In the genomic region with DNA sequence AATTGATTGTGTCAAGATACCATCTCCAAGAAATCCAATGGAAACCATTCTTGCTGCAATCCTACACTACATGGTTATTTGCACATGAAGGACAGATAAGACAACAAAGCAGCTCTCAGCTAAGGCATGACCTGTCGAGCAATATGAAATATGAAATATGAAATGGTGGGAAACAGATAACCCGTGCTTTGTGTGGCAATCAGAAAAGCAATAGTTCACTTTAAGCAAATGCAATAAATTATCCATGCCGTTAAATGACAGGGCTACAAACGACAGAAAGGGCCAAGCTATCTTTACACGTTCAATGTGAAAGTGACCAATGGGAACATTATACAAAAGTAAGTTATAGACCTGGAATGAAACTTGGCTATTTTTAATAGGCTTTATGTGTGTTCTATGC, we compare ENCODE assay signal across 25 cellular contexts. TPM values are rescaled to one million over a fixed set of nuclear protein-coding genes. Genes with fewer than 3 reads are reported as not detected.
A peak's percentile ranks its signal among the peaks of the same experiment; 100 is the strongest.
DNase-seq lines count a peak whose midpoint lies in the region; ATAC-seq, FAIRE-seq and TF ChIP-seq lines count a peak whose summit lies in the region.
"Had no signal": no experiment of that assay in that cellular context is flagged by ENCODE, and none has a peak within 500 bp of the region (broad histone marks: within the 10 kb centered on the region; RNA-seq: fewer than 3 reads in every experiment).

No MANE protein-coding gene starts in this region.

- BruUV-seq in HepG2 (replicated peaks; lab: Mats Ljungman, UMichigan) = TSS peak; percentile 8
- BruUV-seq in Panc1 (replicated peaks; lab: Mats Ljungman, UMichigan) = TSS peak; percentile 14

- H3K4me2 ChIP-seq in HepG2 (ENCODE audit: low read depth, low read length) (no peak overlapping the region), neural cell (ENCODE audit: low read length) (no peak overlapping the region)
- H3K4me2 ChIP-seq: A549; BLaER1 treated with 17β-estradiol and CSF1 and Interleukin-3, amounts not matched to agents 10 nM and 100 nM; GM23338 had no signal

- H3K36me3 Mint-ChIP-seq in type B pancreatic cell = peaks cover 11% of the 10 kb centered on the region

- H3K27me3 ChIP-seq in HepG2 (ENCODE audit: control insufficient read depth in 1 of 2, insufficient read depth in 2 of 2, low read length in 2 of 2) (no peaks in the 10 kb centered on the region), right lobe of liver (no peaks in the 10 kb centered on the region), Panc1 (ENCODE audit: control insufficient read depth, insufficient read depth, low read length) (no peaks in the 10 kb centered on the region), neural cell (ENCODE audit: insufficient read depth, low read depth, low read length) (no peaks in the 10 kb centered on the region)
- H3K27me3 ChIP-seq: BE2C; BLaER1 treated with 17β-estradiol and CSF1 and Interleukin-3, amounts not matched to agents 10 nM and 100 nM had no signal

- intact Hi-C loops in HepG2 (cut with micrococcal nuclease; ENCODE audit: unreplicated experiment) (no loop called here), right lobe of liver (cut with DNase I) (no loop called here), Panc1 (cut with micrococcal nuclease; ENCODE audit: unreplicated experiment) (no loop called here)

- WGBS in HepG2 (ENCODE audit: low lambda C conversion rate) = 99% methylated on average over 5 of the region's 5 CpGs
- 92% methylated on average over 5 of the region's 5 CpGs for WGBS in right lobe of liver (ENCODE audit: insufficient coverage, low coverage, low lambda C conversion rate, missing lambda C conversion rate)

- H2AFZ ChIP-seq in HepG2 (ENCODE audit: low read length) (no peak overlapping the region), neural cell (ENCODE audit: low read depth, low read length) (no peak overlapping the region)
- H2AFZ ChIP-seq: GM23338 had no signal

- H3K9me2 ChIP-seq in neural cell (ENCODE audit: insufficient read depth, low read length) = no peaks in the 10 kb centered on the region

- no peaks in the 10 kb centered on the region for H4K20me1 ChIP-seq in HepG2 (ENCODE audit: insufficient read depth, low read length)
- H4K20me1 ChIP-seq in neural cell (ENCODE audit: insufficient read depth) = no peaks in the 10 kb centered on the region

- ATAC-seq in HepG2 (no peak), right lobe of liver (no peak), Panc1 (no peak), GM19463 (IDR thresholded peaks at IDR 0.05; ENCODE audit: unreplicated experiment) (no peak)
- ATAC-seq: A549, GM23338, HCT116 had no signal

- no peak overlapping the region for H3K4me3 Mint-ChIP-seq in type B pancreatic cell
- H3K4me3 Mint-ChIP-seq: CD14-positive monocyte; CD4-positive, alpha-beta T cell; GM23338; H9 had no signal

- TF ChIP-seq CTCF in HepG2 (CRISPR knock-in tag; IDR thresholded peaks at IDR 0.05) (no peak), right lobe of liver (IDR thresholded peaks at IDR 0.05) (no peak), Panc1 (IDR thresholded peaks at IDR 0.05) (no peak), neural cell (IDR thresholded peaks at IDR 0.05; ENCODE audit: poor library complexity, severe bottlenecking) (no peak), type B pancreatic cell (conservative IDR thresholded peaks at IDR 0.05) (no peak)

- TF ChIP-seq POLR2A in HepG2 (IDR thresholded peaks at IDR 0.05; ENCODE audit: insufficient read depth in 1 of 2, low read depth in 2 of 2, low read length in 2 of 2) (no peak), right lobe of liver (IDR thresholded peaks at IDR 0.05) (no peak)

- no peak overlapping the region for H3K4me3 ChIP-seq in HepG2 (replicated peaks in 1 of 3; ENCODE audit: insufficient read depth in 1 of 3, low read depth in 2 of 3, low read length in 3 of 3)
- H3K4me3 ChIP-seq in right lobe of liver = no peak overlapping the region
- no peak overlapping the region for H3K4me3 ChIP-seq in Panc1 (ENCODE audit: low read depth in 2 of 2, low read length in 2 of 2)
- H3K4me3 ChIP-seq in neural cell (ENCODE audit: low read length) = no peak overlapping the region
- H3K4me3 ChIP-seq: A549; BLaER1 treated with 17β-estradiol and CSF1 and Interleukin-3, amounts not matched to agents 10 nM and 100 nM; GM23338 had no signal

- DNase-seq in HepG2 (ENCODE audit: low spot score) (no peak), right lobe of liver (no peak), Panc1 (ENCODE audit: low read depth, low spot score) (no peak), type B pancreatic cell (ENCODE audit: extremely low spot score, unreplicated experiment) (no peak), amygdala (lab: John Stamatoyannopoulos, UW) (no peak), MV-4-11 (lab: John Stamatoyannopoulos, UW) (no peak)
- DNase-seq: 8988T; ACHN; AML-193; BE2C; Calu3; CD4-positive, alpha-beta T cell; COR-L47; DMS53; DMS79 treated with DMSO at 0.1 percent for 48 hours; GF-D8; H9 had no signal

- H3K9me3 Mint-ChIP-seq in type B pancreatic cell = no peaks in the 10 kb centered on the region
- H3K9me3 Mint-ChIP-seq: CD14-positive monocyte; CD4-positive, alpha-beta T cell; GM23338; H9 had no signal

- H3K9me3 ChIP-seq in HepG2 (ENCODE audit: low read length) (no peaks in the 10 kb centered on the region), right lobe of liver (no peaks in the 10 kb centered on the region), Panc1 (ENCODE audit: control insufficient read depth, insufficient read depth, low read depth, low read length) (no peaks in the 10 kb centered on the region), neural cell (ENCODE audit: low read length) (no peaks in the 10 kb centered on the region)
- H3K9me3 ChIP-seq: A549; BE2C; BLaER1 treated with 17β-estradiol and CSF1 and Interleukin-3, amounts not matched to agents 10 nM and 100 nM had no signal

- H3K27me3 Mint-ChIP-seq in type B pancreatic cell = no peaks in the 10 kb centered on the region
- H3K27me3 Mint-ChIP-seq: CD4-positive, alpha-beta T cell had no signal

- FAIRE-seq in HepG2 (lab: Jason Lieb, UNC) = no peak
- FAIRE-seq: GM19239 had no signal

- H3K36me3 ChIP-seq in HepG2 (replicated peaks in 1 of 2; ENCODE audit: control insufficient read depth in 1 of 2, insufficient read depth in 2 of 2, low read length in 2 of 2) = peaks cover 10 to 48% of the 10 kb centered on the region in 2 experiments
- H3K36me3 ChIP-seq in right lobe of liver = peaks cover 4 to 45% (median 14%) of the 10 kb centered on the region in 4 donors
- H3K36me3 ChIP-seq in Panc1 (ENCODE audit: control insufficient read depth, insufficient read depth, low read length) = peaks cover 18% of the 10 kb centered on the region
- peaks cover 6% of the 10 kb centered on the region for H3K36me3 ChIP-seq in neural cell (ENCODE audit: insufficient read depth, low read length)

- no peaks in the 10 kb centered on the region for H3K4me1 Mint-ChIP-seq in type B pancreatic cell (ENCODE audit: unreplicated experiment)
- H3K4me1 Mint-ChIP-seq: H9 had no signal

- in situ Hi-C loops in HepG2 (cut with HindIII; ENCODE audit: extremely low pct_ligation_motif_present, low pct_unique_long_range_greater_than_20kb) (no loop called here), Panc1 (cut with HindIII; ENCODE audit: low pct_unique_long_range_greater_than_20kb, low sequenced_read_pairs) (no loop called here)

- H3F3A ChIP-seq in neural cell (ENCODE audit: insufficient read depth, low read length, poor library complexity, severe bottlenecking) = no peaks in the 10 kb centered on the region

- TF ChIP-seq RAD21 in HepG2 (CRISPR knock-in tag; IDR thresholded peaks at IDR 0.05) = no peak
- TF ChIP-seq RAD21 in neural cell (conservative IDR thresholded peaks at IDR 0.05) = no peak

- CTCF ChIA-PET in HepG2 (lab: Yijun Ruan, JAX; ENCODE audit: low intra/inter-chr PET ratio, low total read pairs) (no interaction called here), Panc1 (lab: Charles Lee) (no interaction called here)

- POLR2A ChIA-PET in HepG2 (lab: Yijun Ruan, JAX) (no interaction called here), Panc1 (lab: Charles Lee) (no interaction called here)

- H3K4me1 ChIP-seq in HepG2 (ENCODE audit: insufficient read depth, low read length) = no peaks in the 10 kb centered on the region
- H3K4me1 ChIP-seq in right lobe of liver = peaks cover 0 to 12% (median 0%) of the 10 kb centered on the region in 4 donors
- H3K4me1 ChIP-seq in Panc1 (ENCODE audit: control insufficient read depth, insufficient read depth, low read length) = no peaks in the 10 kb centered on the region
- H3K4me1 ChIP-seq: A549, BE2C had no signal

- H3K9ac ChIP-seq in HepG2 (ENCODE audit: insufficient read depth, low read depth, low read length) (no peak overlapping the region), neural cell (ENCODE audit: low read length) (no peak overlapping the region)
- H3K9ac ChIP-seq: BLaER1 treated with 17β-estradiol and CSF1 and Interleukin-3, amounts not matched to agents 10 nM and 100 nM had no signal

- H3K27ac Mint-ChIP-seq in type B pancreatic cell = peak overlapping the region; percentile 20
- H3K27ac Mint-ChIP-seq: GM23338 had no signal

- H3K27ac ChIP-seq in HepG2 (ENCODE audit: extremely low read length, insufficient read depth, low read length) (no peak overlapping the region), right lobe of liver (no peak overlapping the region), Panc1 (ENCODE audit: low read length) (no peak overlapping the region), neural cell (ENCODE audit: low read length) (no peak overlapping the region)
- H3K27ac ChIP-seq: A549; BLaER1 treated with 17β-estradiol and CSF1 and Interleukin-3, amounts not matched to agents 10 nM and 100 nM had no signal

- no peaks in the 10 kb centered on the region for H3K79me2 ChIP-seq in HepG2 (ENCODE audit: insufficient read depth, low read length)
- H3K79me2 ChIP-seq in neural cell (replicated peaks; ENCODE audit: insufficient read depth, low read length) = no peaks in the 10 kb centered on the region

- TF ChIP-seq EP300 in HepG2 (IDR thresholded peaks at IDR 0.05; ENCODE audit: low read depth in 2 of 2, low read length in 2 of 2) (no peak), HepG2 (CRISPR knock-in tag; IDR thresholded peaks at IDR 0.05; ENCODE audit: borderline replicate concordance) (no peak), neural cell (conservative IDR thresholded peaks at IDR 0.05; ENCODE audit: poor library complexity, severe bottlenecking) (no peak)

RNA-seq across cellular contexts. Expression of a gene that starts 35.2 kb away (rescaled TPM):
- 23.7 and 32.5 TPM in 2 replicates for total RNA-seq in HepG2 (2016; rRNA removed; fragmentation: Illumina TruSeq; extraction: Trizol)
- 14.5 and 15.9 TPM in 2 replicates for total RNA-seq in HepG2 (2016; cell fraction: cytosol; rRNA removed; fragmentation: Illumina TruSeq; extraction: Trizol; ENCODE audit: low read depth)
- total RNA-seq in HepG2 (2016; cell fraction: insoluble cytoplasmic fraction; rRNA removed; fragmentation: Illumina TruSeq; extraction: Trizol) = 25.4 and 32.9 TPM in 2 replicates
- 24.7 and 24.9 TPM in 2 replicates for total RNA-seq in HepG2 (2016; cell fraction: membrane; rRNA removed; fragmentation: Illumina TruSeq; extraction: Trizol)
- 23.0 and 26.3 TPM in 2 replicates for total RNA-seq in HepG2 (2016; cell fraction: nucleus; rRNA removed; fragmentation: Illumina TruSeq; extraction: Trizol)
- polyA plus RNA-seq in HepG2 (2011; rRNA removed) = 14.4 and 17.6 TPM in 2 replicates
- 7.2 and 11.1 TPM in 2 replicates for polyA plus RNA-seq in HepG2 (2011; cell fraction: cytosol; rRNA removed)
- 15.9 and 23.4 TPM in 2 replicates for polyA plus RNA-seq in HepG2 (2011; cell fraction: nucleus; rRNA removed)
- polyA plus RNA-seq in HepG2 (2012) = 30.8 and 38.6 TPM in 2 replicates
- polyA plus RNA-seq in HepG2 (2016; cell fraction: cytosol; fragmentation: Illumina TruSeq; extraction: Trizol; ENCODE audit: low read depth) = 7.4 and 9.2 TPM in 2 replicates
- polyA plus RNA-seq in HepG2 (2016; cell fraction: insoluble cytoplasmic fraction; fragmentation: Illumina TruSeq; extraction: Trizol; ENCODE audit: low read depth) = 29.4 and 31.2 TPM in 2 replicates
- polyA plus RNA-seq in HepG2 (2016; cell fraction: membrane; fragmentation: Illumina TruSeq; extraction: Trizol; ENCODE audit: low read depth) = 16.3 and 18.5 TPM in 2 replicates
- polyA plus RNA-seq in HepG2 (2016; cell fraction: nucleus; fragmentation: Illumina TruSeq; extraction: Trizol; ENCODE audit: insufficient read depth, low read depth) = 29.1 and 30.5 TPM in 2 replicates
- 13.3 and 14.0 TPM in 2 replicates for polyA minus RNA-seq in HepG2 (2011; rRNA and poly(A)+ RNA removed; ENCODE audit: low replicate concordance)
- polyA minus RNA-seq in HepG2 (2011; cell fraction: cytosol; rRNA and poly(A)+ RNA removed) = 13.9 TPM in 2 replicates
- polyA minus RNA-seq in HepG2 (2011; cell fraction: nucleus; rRNA and poly(A)+ RNA removed) = 47.9 and 58.2 TPM in 2 replicates
- 10 to 100 TPM; 14.3 to 25.9 (median 17.6) TPM for total RNA-seq in right lobe of liver
- 48.6 TPM for total RNA-seq in Panc1 (2021; ENCODE audit: unreplicated experiment)
- polyA plus RNA-seq in Panc1 (2012; ENCODE audit: insufficient read length) = 36.9 TPM
- polyA plus RNA-seq in neural cell = 96.8 and 107 TPM in 2 replicates
- 208 and 228 TPM in 2 replicates for polyA minus RNA-seq in neural cell
- total RNA-seq in type B pancreatic cell (ENCODE audit: low replicate concordance) = 48.5 and 54.4 TPM in 2 replicates

RNA-seq across cellular contexts. Expression of a gene that starts 56.7 kb away (rescaled TPM):
- 83.6 and 92.7 TPM in 2 replicates for total RNA-seq in HepG2 (2016; rRNA removed; fragmentation: Illumina TruSeq; extraction: Trizol)
- 19.2 and 23.2 TPM in 2 replicates for total RNA-seq in HepG2 (2016; cell fraction: cytosol; rRNA removed; fragmentation: Illumina TruSeq; extraction: Trizol; ENCODE audit: low read depth)
- total RNA-seq in HepG2 (2016; cell fraction: insoluble cytoplasmic fraction; rRNA removed; fragmentation: Illumina TruSeq; extraction: Trizol) = 87.5 and 87.8 TPM in 2 replicates
- 52.5 and 57.2 TPM in 2 replicates for total RNA-seq in HepG2 (2016; cell fraction: membrane; rRNA removed; fragmentation: Illumina TruSeq; extraction: Trizol)
- 127 and 148 TPM in 2 replicates for total RNA-seq in HepG2 (2016; cell fraction: nucleus; rRNA removed; fragmentation: Illumina TruSeq; extraction: Trizol)
- polyA plus RNA-seq in HepG2 (2011; rRNA removed) = 61.1 and 71.6 TPM in 2 replicates
- 53.1 and 55.7 TPM in 2 replicates for polyA plus RNA-seq in HepG2 (2011; cell fraction: cytosol; rRNA removed)
- 87.9 and 97.8 TPM in 2 replicates for polyA plus RNA-seq in HepG2 (2011; cell fraction: nucleus; rRNA removed)
- polyA plus RNA-seq in HepG2 (2012) = 57.3 and 69.6 TPM in 2 replicates
- 17.1 and 18.4 TPM in 2 replicates for polyA plus RNA-seq in HepG2 (2016; cell fraction: cytosol; fragmentation: Illumina TruSeq; extraction: Trizol; ENCODE audit: low read depth)
- polyA plus RNA-seq in HepG2 (2016; cell fraction: insoluble cytoplasmic fraction; fragmentation: Illumina TruSeq; extraction: Trizol; ENCODE audit: low read depth) = 91.8 and 101 TPM in 2 replicates
- polyA plus RNA-seq in HepG2 (2016; cell fraction: membrane; fragmentation: Illumina TruSeq; extraction: Trizol; ENCODE audit: low read depth) = 34.6 and 36.0 TPM in 2 replicates
- polyA plus RNA-seq in HepG2 (2016; cell fraction: nucleus; fragmentation: Illumina TruSeq; extraction: Trizol; ENCODE audit: insufficient read depth, low read depth) = 309 and 329 TPM in 2 replicates
- polyA minus RNA-seq in HepG2 (2011; rRNA and poly(A)+ RNA removed; ENCODE audit: low replicate concordance) = 46.2 and 97.9 TPM in 2 replicates
- 41.1 and 41.4 TPM in 2 replicates for polyA minus RNA-seq in HepG2 (2011; cell fraction: cytosol; rRNA and poly(A)+ RNA removed)
- 84.0 and 96.3 TPM in 2 replicates for polyA minus RNA-seq in HepG2 (2011; cell fraction: nucleus; rRNA and poly(A)+ RNA removed)
- total RNA-seq in right lobe of liver = 10 to 100 TPM; 15.1 to 35.8 (median 28.5) TPM
- 136 TPM for total RNA-seq in Panc1 (2021; ENCODE audit: unreplicated experiment)
- 60.6 TPM for polyA plus RNA-seq in Panc1 (2012; ENCODE audit: insufficient read length)
- polyA plus RNA-seq in neural cell = 89.3 and 90.0 TPM in 2 replicates
- polyA minus RNA-seq in neural cell = 37.0 and 37.2 TPM in 2 replicates
- 32.2 and 46.7 TPM in 2 replicates for total RNA-seq in type B pancreatic cell (ENCODE audit: low replicate concordance)
